8 cellular contexts compared by ENCODE assay signal in the genomic region with DNA sequence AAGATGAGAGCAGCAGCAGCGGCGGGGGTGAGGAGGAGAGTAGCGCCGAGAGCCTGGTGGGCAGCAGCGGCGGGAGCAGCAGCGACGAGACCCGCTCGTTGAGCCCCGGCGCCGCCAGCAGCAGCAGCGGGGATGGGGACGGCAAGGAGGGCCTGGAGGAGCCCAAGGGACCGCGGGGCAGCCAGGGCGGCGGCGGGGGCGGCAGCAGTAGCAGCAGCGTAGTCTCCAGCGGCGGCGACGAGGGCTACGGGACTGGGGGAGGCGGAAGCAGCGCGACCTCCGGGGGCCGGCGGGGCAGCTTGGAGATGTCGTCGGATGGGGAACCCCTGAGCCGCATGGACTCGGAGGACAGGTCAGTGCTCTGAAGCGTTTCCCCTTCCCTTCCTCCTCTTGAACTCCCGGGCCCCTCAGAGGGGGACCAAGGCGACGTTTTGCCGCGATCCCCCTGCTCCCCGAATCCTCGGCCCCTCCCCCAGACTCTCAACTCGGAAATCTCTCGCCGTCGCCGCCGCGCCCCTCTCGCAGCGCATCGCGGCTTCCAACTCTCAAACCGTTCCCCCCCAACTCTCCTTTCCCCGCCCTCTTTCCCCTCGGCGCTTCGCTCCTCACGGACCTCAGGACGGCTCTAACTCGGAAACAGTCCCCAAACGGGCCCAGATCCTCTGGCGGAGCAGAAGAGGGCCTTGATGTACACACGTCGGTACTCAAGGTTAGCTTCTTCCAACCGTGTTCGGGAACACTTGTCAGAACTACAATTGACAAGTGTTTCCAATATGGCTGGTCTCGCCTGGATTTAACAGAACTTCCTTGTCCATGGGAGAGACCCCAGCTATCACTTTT.
A peak's percentile ranks its signal among the peaks of the same experiment; 100 is the strongest.
DNase-seq lines count a peak whose midpoint lies in the region; ATAC-seq and TF ChIP-seq lines count a peak whose summit lies in the region.

No MANE protein-coding gene starts in this region.

- peak overlapping the region; percentile 79 for H3K4me3 ChIP-seq in retinal pigment epithelial cell (ENCODE audit: low read length)

- H3K4me3 Mint-ChIP-seq in T-helper 2 cell treated with Interferon-gamma antibody and Interleukin-4, amounts not matched to agents 5 μg/mL and 100 μg/mL, for 36 hours, result peak overlapping the region; percentile 99

- H3K27ac Mint-ChIP-seq in T-helper 2 cell treated with Interferon-gamma antibody and Interleukin-4, amounts not matched to agents 5 μg/mL and 100 μg/mL, for 36 hours, result peak overlapping the region; percentile 97

- peaks cover 29% of the 10 kb centered on the region for H3K4me1 Mint-ChIP-seq in T-helper 2 cell treated with Interferon-gamma antibody and Interleukin-4, amounts not matched to agents 5 μg/mL and 100 μg/mL, for 36 hours (ENCODE audit: low read depth)

- no peaks in the 10 kb centered on the region for H3K27me3 Mint-ChIP-seq in T-helper 2 cell treated with Interferon-gamma antibody and Interleukin-4, amounts not matched to agents 5 μg/mL and 100 μg/mL, for 36 hours (ENCODE audit: low read depth)

- no peak for TF ChIP-seq CTCF in retinal pigment epithelial cell (conservative IDR thresholded peaks at IDR 0.05; ENCODE audit: low read depth, low read length)

- H3K9me3 Mint-ChIP-seq in T-helper 2 cell treated with Interferon-gamma antibody and Interleukin-4, amounts not matched to agents 5 μg/mL and 100 μg/mL, for 36 hours, result peaks cover 3% of the 10 kb centered on the region

- DNase-seq in DMS53 (lab: John Stamatoyannopoulos, UW) (peak; percentile 77), HuH-7.5 (ENCODE audit: low spot score) (peak; percentile 63), anterior cingulate cortex (lab: John Stamatoyannopoulos, UW) (peak in 46 of 58 donors; percentile 6 to 71 (median 48)), hepatic stellate cell (ENCODE audit: low spot score) (peak; percentile 55), retinal pigment epithelial cell (ENCODE audit: low read depth) (no peak), HPDE6-E6E7 (ENCODE audit: extremely low spot score) (no peak)
- peak; percentile 54 for DNase-seq in T-helper 2 cell treated with Interferon-gamma antibody and Interleukin-4, amounts not matched to agents 5 μg/mL and 100 μg/mL, for 36 hours (ENCODE audit: low spot score)

- H3K36me3 Mint-ChIP-seq in T-helper 2 cell treated with Interferon-gamma antibody and Interleukin-4, amounts not matched to agents 5 μg/mL and 100 μg/mL, for 36 hours (ENCODE audit: low read depth), result peaks cover 29% of the 10 kb centered on the region

- ATAC-seq in GM21423 (IDR thresholded peaks at IDR 0.05; ENCODE audit: unreplicated experiment), result peak; percentile 34

Comparison
In these comparisons a context has a peak if more than half of its experiments do, and no peak if none do; other contexts are left out.
1. DNase-seq: peak in DMS53 (single experiment), HuH-7.5 (single experiment), T-helper 2 cell treated with Interferon-gamma antibody and Interleukin-4, amounts not matched to agents 5 μg/mL and 100 μg/mL, for 36 hours (single experiment), anterior cingulate cortex (46 of 58) and hepatic stellate cell (single experiment); none in retinal pigment epithelial cell (single experiment) and HPDE6-E6E7 (single experiment).